In genomic region chr4:143382539-143382938, GRCh38 we compare ENCODE assay signal across 10 cellular contexts. TPM values are rescaled to one million over a fixed set of nuclear protein-coding genes. Genes with fewer than 3 reads are reported as not detected.
DNase-seq lines count a peak whose midpoint lies in the region; ATAC-seq lines count a peak whose summit lies in the region.
"Had no signal": no experiment of that assay in that cellular context is flagged by ENCODE, and none has a peak within 500 bp of the region (broad histone marks: within the 10 kb centered on the region; RNA-seq: fewer than 3 reads in every experiment).

No MANE protein-coding gene starts in this region.

- H3K36me3 Mint-ChIP-seq in stimulated activated naive CD8-positive, alpha-beta T cell treated with anti-CD3 and anti-CD28 coated beads, Interleukin-15, Interleukin-2, amounts not matched to agents 100 ng/mL and 50 ng/mL, for 24 hours (ENCODE audit: low read depth) = no peaks in the 10 kb centered on the region
- peaks cover under 1 to 4% of the 10 kb centered on the region in 2 donors for H3K36me3 Mint-ChIP-seq in naive B cell

- H3K36me3 ChIP-seq in duodenal mucosa (ENCODE audit: control insufficient read depth in 1 of 2, insufficient read depth in 2 of 2, low read length in 2 of 2) = no peaks in the 10 kb centered on the region

- peaks cover 23 to 33% of the 10 kb centered on the region in 2 donors for H3K4me1 ChIP-seq in duodenal mucosa (ENCODE audit: control insufficient read depth in 1 of 2, insufficient read depth in 2 of 2, low read length in 2 of 2)

- H3K27me3 ChIP-seq in duodenal mucosa (ENCODE audit: control insufficient read depth in 1 of 2, insufficient read depth in 2 of 2, low read length in 2 of 2) = no peaks in the 10 kb centered on the region

- H3K4me1 Mint-ChIP-seq in stimulated activated naive CD8-positive, alpha-beta T cell treated with anti-CD3 and anti-CD28 coated beads, Interleukin-15, Interleukin-2, amounts not matched to agents 100 ng/mL and 50 ng/mL, for 24 hours (ENCODE audit: low read depth) = peaks cover 17% of the 10 kb centered on the region
- no peaks in the 10 kb centered on the region for H3K4me1 Mint-ChIP-seq in stimulated activated naive CD8-positive, alpha-beta T cell treated with anti-CD3 and anti-CD28 coated beads, Interleukin-15, amount 100 ng/mL, for 72 hours
- H3K4me1 Mint-ChIP-seq in naive B cell = peaks cover 59 to 85% (median 73%) of the 10 kb centered on the region in 3 donors

- H3K27ac Mint-ChIP-seq in stimulated activated naive CD8-positive, alpha-beta T cell treated with anti-CD3 and anti-CD28 coated beads, Interleukin-15, Interleukin-2, amounts not matched to agents 100 ng/mL and 50 ng/mL, for 24 hours = no peak overlapping the region
- H3K27ac Mint-ChIP-seq in stimulated activated naive CD8-positive, alpha-beta T cell treated with anti-CD3 and anti-CD28 coated beads, Interleukin-15, amount 100 ng/mL, for 72 hours = no peak overlapping the region
- H3K27ac Mint-ChIP-seq in naive B cell = peak overlapping the region; percentile 85 to 94 (median 90)

- H3K9ac ChIP-seq in duodenal mucosa (ENCODE audit: low read depth in 1 of 2, low read length in 2 of 2) = no peak overlapping the region

- no peaks in the 10 kb centered on the region for H3K9me3 ChIP-seq in duodenal mucosa (ENCODE audit: control insufficient read depth in 1 of 2, low read length in 2 of 2)

- peaks cover 2% of the 10 kb centered on the region for H3K27me3 Mint-ChIP-seq in stimulated activated naive CD8-positive, alpha-beta T cell treated with anti-CD3 and anti-CD28 coated beads, Interleukin-15, Interleukin-2, amounts not matched to agents 100 ng/mL and 50 ng/mL, for 24 hours
- peaks cover 5% of the 10 kb centered on the region for H3K27me3 Mint-ChIP-seq in stimulated activated naive CD8-positive, alpha-beta T cell treated with anti-CD3 and anti-CD28 coated beads, Interleukin-15, amount 100 ng/mL, for 72 hours
- H3K27me3 Mint-ChIP-seq in naive B cell = no peaks in the 10 kb centered on the region

- peak overlapping the region; percentile 17 for H3K4me3 Mint-ChIP-seq in stimulated activated naive CD8-positive, alpha-beta T cell treated with anti-CD3 and anti-CD28 coated beads, Interleukin-15, Interleukin-2, amounts not matched to agents 100 ng/mL and 50 ng/mL, for 24 hours
- H3K4me3 Mint-ChIP-seq in stimulated activated naive CD8-positive, alpha-beta T cell treated with anti-CD3 and anti-CD28 coated beads, Interleukin-15, amount 100 ng/mL, for 72 hours = no peak overlapping the region
- peak overlapping the region; percentile 57 to 85 (median 72) for H3K4me3 Mint-ChIP-seq in naive B cell

- DNase-seq in stimulated activated naive CD8-positive, alpha-beta T cell treated with anti-CD3 and anti-CD28 coated beads, Interleukin-15, amount 100 ng/mL, for 72 hours = no peak
- DNase-seq in naive B cell (no peak), NCI-H2081 (lab: John Stamatoyannopoulos, UW) (no peak), NOMO-1 treated with DMSO at 0.1 percent for 48 hours (lab: John Stamatoyannopoulos, UW; ENCODE audit: unreplicated experiment) (no peak)
- no peak for DNase-seq in stimulated activated CD4-positive, alpha-beta T cell treated with anti-CD3 and anti-CD28 coated beads, Interleukin-4, amount 100 ng/mL, for 24 hours
- DNase-seq: activated CD4-positive, alpha-beta T cell treated with anti-CD3 and anti-CD28 coated beads for 1 hour; NCI-H510A had no signal

- no peak for ATAC-seq in stimulated activated naive CD8-positive, alpha-beta T cell treated with anti-CD3 and anti-CD28 coated beads, Interleukin-15, amount 100 ng/mL, for 72 hours
- peak in 1 of 2 donors; percentile 13 for ATAC-seq in naive B cell (ENCODE audit: low read depth in 2 of 2)
- ATAC-seq in HG02970 (IDR thresholded peaks at IDR 0.05; ENCODE audit: low FRiP score, unreplicated experiment) = no peak

- H3K9me3 Mint-ChIP-seq in stimulated activated naive CD8-positive, alpha-beta T cell treated with anti-CD3 and anti-CD28 coated beads, Interleukin-15, Interleukin-2, amounts not matched to agents 100 ng/mL and 50 ng/mL, for 24 hours = no peaks in the 10 kb centered on the region
- no peaks in the 10 kb centered on the region for H3K9me3 Mint-ChIP-seq in stimulated activated naive CD8-positive, alpha-beta T cell treated with anti-CD3 and anti-CD28 coated beads, Interleukin-15, amount 100 ng/mL, for 72 hours
- no peaks in the 10 kb centered on the region for H3K9me3 Mint-ChIP-seq in naive B cell

- H3K27ac ChIP-seq in duodenal mucosa (ENCODE audit: low read depth, low read length) = peak overlapping the region; percentile 7

- H3K4me3 ChIP-seq in duodenal mucosa (ENCODE audit: low read depth in 1 of 2, low read length in 2 of 2) = no peak overlapping the region

RNA-seq across cellular contexts. Expression of gene GAB1, which starts 45.9 kb away (rescaled TPM):
- 10 to 100 TPM in 2 of 6 donors, 1 to 10 TPM in 4; 4.3 to 14.5 (median 7.5) TPM for polyA plus RNA-seq in naive B cell (ENCODE audit: low read depth in 6 of 6)

Comparison
In these comparisons a context has a peak if more than half of its experiments do, and no peak if none do; other contexts are left out.
1. H3K4me3 Mint-ChIP-seq: peak in stimulated activated naive CD8-positive, alpha-beta T cell treated with anti-CD3 and anti-CD28 coated beads, Interleukin-15, Interleukin-2, amounts not matched to agents 100 ng/mL and 50 ng/mL, for 24 hours (single experiment) and naive B cell (8 of 8); none in stimulated activated naive CD8-positive, alpha-beta T cell treated with anti-CD3 and anti-CD28 coated beads, Interleukin-15, amount 100 ng/mL, for 72 hours (0 of 2).
2. H3K27ac Mint-ChIP-seq: peak in naive B cell (6 of 6); none in stimulated activated naive CD8-positive, alpha-beta T cell treated with anti-CD3 and anti-CD28 coated beads, Interleukin-15, Interleukin-2, amounts not matched to agents 100 ng/mL and 50 ng/mL, for 24 hours (single experiment) and stimulated activated naive CD8-positive, alpha-beta T cell treated with anti-CD3 and anti-CD28 coated beads, Interleukin-15, amount 100 ng/mL, for 72 hours (0 of 2).